In the genomic region with DNA sequence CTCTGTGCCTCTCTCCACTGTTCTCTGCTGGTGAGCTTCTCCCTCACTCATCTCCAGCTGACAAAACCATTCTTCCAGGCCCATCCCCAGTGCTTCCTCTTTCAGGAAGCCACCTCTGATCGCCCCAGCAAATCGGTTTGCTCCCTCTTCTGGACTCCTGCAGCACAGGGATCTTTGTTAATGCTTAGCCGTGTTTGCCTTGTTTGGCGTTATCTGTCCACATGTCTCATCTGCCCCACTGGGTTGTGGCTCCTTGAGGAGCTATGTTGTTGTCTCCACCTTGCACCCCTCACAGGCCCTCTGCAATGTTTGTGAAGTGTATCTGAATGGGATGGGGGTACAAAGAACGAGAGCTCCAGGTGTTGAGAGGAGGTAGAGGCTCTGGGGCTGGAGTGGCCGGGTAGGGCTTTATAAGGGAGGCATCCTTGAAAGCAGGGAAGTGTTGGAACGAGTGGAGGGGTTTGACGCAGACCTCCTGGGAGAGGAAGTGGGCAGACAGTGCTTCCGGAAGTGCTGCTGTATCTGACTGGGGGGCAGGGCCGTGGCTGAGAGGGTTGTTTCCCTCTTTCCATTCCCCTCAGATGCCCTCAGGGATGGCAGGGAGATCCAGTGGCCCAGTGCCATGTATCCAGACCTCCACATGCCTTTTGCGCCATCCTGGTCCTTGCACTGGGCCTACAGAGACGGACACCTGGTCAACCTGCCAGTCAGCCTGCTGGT, we compare ENCODE assay signal across 8 cellular contexts. TPM values are rescaled to one million over a fixed set of nuclear protein-coding genes. Genes with fewer than 3 reads are reported as not detected.
DNase-seq lines count a peak whose midpoint lies in the region; ATAC-seq and TF ChIP-seq lines count a peak whose summit lies in the region.

No MANE protein-coding gene starts in this region.

- H4K20me1 ChIP-seq in neural progenitor cell (ENCODE audit: low read depth) = peaks cover 12% of the 10 kb centered on the region

- no peaks in the 10 kb centered on the region for H3F3A ChIP-seq in neural progenitor cell (ENCODE audit: low read depth)

- H3K4me3 ChIP-seq in neural progenitor cell = no peak overlapping the region
- H3K4me3 ChIP-seq in ovary = no peak overlapping the region

- TF ChIP-seq CTCF in neural progenitor cell (IDR thresholded peaks at IDR 0.05) (no peak), ovary (IDR thresholded peaks at IDR 0.05) (no peak)

- H3K36me3 ChIP-seq in neural progenitor cell (no peaks in the 10 kb centered on the region), ovary (no peaks in the 10 kb centered on the region)

- no peak for TF ChIP-seq POLR2A in ovary (IDR thresholded peaks at IDR 0.05)

- no peak for TF ChIP-seq EP300 in ovary (IDR thresholded peaks at IDR 0.05)

- DNase-seq in EH (ENCODE audit: low read depth) (peak; percentile 44), caudate nucleus (lab: John Stamatoyannopoulos, UW) (peak in 1 of 61 donors; percentile 25), neural progenitor cell (ENCODE audit: low spot score) (no peak), ovary (no peak)

- intact Hi-C loops in ovary (cut with DNase I) = no loop called here

- no peaks in the 10 kb centered on the region for H3K9me3 Mint-ChIP-seq in T-helper 1 cell treated with Interleukin-12 subunit alpha and Interleukin-12 subunit beta and Interleukin-4 antibody, amounts not matched to agents 30 μg/mL and 1 μg/mL, for 36 hours
- H3K9me3 Mint-ChIP-seq in neural progenitor cell = no peaks in the 10 kb centered on the region

- peaks cover 17% of the 10 kb centered on the region for H3K79me2 ChIP-seq in neural progenitor cell (ENCODE audit: low read depth)

- H3K36me3 Mint-ChIP-seq in T-helper 1 cell treated with Interleukin-12 subunit alpha and Interleukin-12 subunit beta and Interleukin-4 antibody, amounts not matched to agents 30 μg/mL and 1 μg/mL, for 36 hours (ENCODE audit: low read depth) = peaks cover 8% of the 10 kb centered on the region
- H3K36me3 Mint-ChIP-seq in neural progenitor cell = peaks cover 8% of the 10 kb centered on the region

- peak overlapping the region; percentile 90 for H3K27ac Mint-ChIP-seq in T-helper 1 cell treated with Interleukin-12 subunit alpha and Interleukin-12 subunit beta and Interleukin-4 antibody, amounts not matched to agents 30 μg/mL and 1 μg/mL, for 36 hours
- peak overlapping the region; percentile 38 for H3K27ac Mint-ChIP-seq in neural progenitor cell

- 56 to 71% (median 71%) methylated on average over 12 of the region's 12 CpGs for WGBS in ovary, 3 donors

- H3K27ac ChIP-seq in caudate nucleus (ENCODE audit: low read depth, low read length) (peak overlapping the region; percentile 38), neural progenitor cell (no peak overlapping the region), ovary (no peak overlapping the region)

- no peaks in the 10 kb centered on the region for H3K27me3 Mint-ChIP-seq in T-helper 1 cell treated with Interleukin-12 subunit alpha and Interleukin-12 subunit beta and Interleukin-4 antibody, amounts not matched to agents 30 μg/mL and 1 μg/mL, for 36 hours (ENCODE audit: low read depth)
- H3K27me3 Mint-ChIP-seq in neural progenitor cell (ENCODE audit: insufficient read depth, low read depth) = peaks cover 12% of the 10 kb centered on the region

- peak overlapping the region; percentile 58 for H3K4me3 Mint-ChIP-seq in T-helper 1 cell treated with Interleukin-12 subunit alpha and Interleukin-12 subunit beta and Interleukin-4 antibody, amounts not matched to agents 30 μg/mL and 1 μg/mL, for 36 hours
- H3K4me3 Mint-ChIP-seq in neural progenitor cell = no peak overlapping the region

- ATAC-seq in HG02763 (IDR thresholded peaks at IDR 0.05; ENCODE audit: unreplicated experiment) (no peak), GM21737 (IDR thresholded peaks at IDR 0.05; ENCODE audit: unreplicated experiment) (no peak), HG03521 (IDR thresholded peaks at IDR 0.05; ENCODE audit: unreplicated experiment) (no peak)

- H3K9me3 ChIP-seq in neural progenitor cell (ENCODE audit: low read depth) (no peaks in the 10 kb centered on the region), ovary (no peaks in the 10 kb centered on the region)

- H3K9ac ChIP-seq in neural progenitor cell = no peak overlapping the region

- H3K4me2 ChIP-seq in neural progenitor cell = no peak overlapping the region

- H3K27me3 ChIP-seq in neural progenitor cell (no peaks in the 10 kb centered on the region), ovary (no peaks in the 10 kb centered on the region)

- H3K4me1 Mint-ChIP-seq in T-helper 1 cell treated with Interleukin-12 subunit alpha and Interleukin-12 subunit beta and Interleukin-4 antibody, amounts not matched to agents 30 μg/mL and 1 μg/mL, for 36 hours (ENCODE audit: low read depth) = peaks cover 16% of the 10 kb centered on the region
- H3K4me1 Mint-ChIP-seq in neural progenitor cell = peaks cover 12% of the 10 kb centered on the region

- H2AFZ ChIP-seq in neural progenitor cell (replicated peaks) = no peak overlapping the region

- no peaks in the 10 kb centered on the region for H3K4me1 ChIP-seq in neural progenitor cell
- no peaks in the 10 kb centered on the region for H3K4me1 ChIP-seq in ovary (ENCODE audit: insufficient read depth)

RNA-seq across cellular contexts. Expression of a gene that starts 27.8 kb away (rescaled TPM):
- total RNA-seq in neural progenitor cell (ENCODE audit: low replicate concordance) = 5.7 and 12.6 TPM in 2 replicates
- 10 to 100 TPM in 6 of 7 donors, 1 to 10 TPM in 1; 9.1 to 58.7 (median 41.3) TPM for total RNA-seq in ovary
- polyA plus RNA-seq in ovary = 10 to 100 TPM; 11.0 to 13.9 TPM

RNA-seq across cellular contexts. Expression of a gene that starts 28.8 kb away (rescaled TPM):
- total RNA-seq in neural progenitor cell (ENCODE audit: low replicate concordance) (20.5 and 47.8 TPM in 2 replicates), ovary (10 to 100 TPM; 16.0 to 35.0 (median 21.3) TPM)
- polyA plus RNA-seq in ovary = 10 to 100 TPM; 11.3 to 12.8 TPM

RNA-seq across cellular contexts. Expression of a gene that starts 31.1 kb away (rescaled TPM):
- total RNA-seq in neural progenitor cell (ENCODE audit: low replicate concordance) (23.6 and 96.8 TPM in 2 replicates), ovary (10 to 100 TPM; 37.7 to 87.1 (median 75.3) TPM)
- 10 to 100 TPM; 29.2 to 52.6 TPM for polyA plus RNA-seq in ovary

RNA-seq across cellular contexts. Expression of a gene that starts 38.0 kb away (rescaled TPM):
- 16.6 and 60.2 TPM in 2 replicates for total RNA-seq in neural progenitor cell (ENCODE audit: low replicate concordance)
- total RNA-seq in ovary = 10 to 100 TPM in 6 of 7 donors, 1 to 10 TPM in 1; 9.9 to 45.4 (median 17.2) TPM
- polyA plus RNA-seq in ovary = 1 to 10 TPM in 1 of 2 donors, under 1 TPM in 1; 0.20 to 9.2 TPM
